20 cellular contexts compared by ENCODE assay signal in genomic region chrX:100905620-100906019, GRCh38. TPM values are rescaled to one million over a fixed set of nuclear protein-coding genes. Genes with fewer than 3 reads are reported as not detected.
DNase-seq lines count a peak whose midpoint lies in the region; ATAC-seq, FAIRE-seq and TF ChIP-seq lines count a peak whose summit lies in the region.
"Had no signal": no experiment of that assay in that cellular context is flagged by ENCODE, and none has a peak within 500 bp of the region (broad histone marks: within the 10 kb centered on the region; RNA-seq: fewer than 3 reads in every experiment).

No MANE protein-coding gene starts in this region.

- no peaks in the 10 kb centered on the region for H3K36me3 ChIP-seq in lower lobe of right lung
- H3K36me3 ChIP-seq: HAP-1 had no signal

- H3K27ac ChIP-seq in lower lobe of right lung: no peak overlapping the region
- H3K27ac ChIP-seq: C4-2B, GM23248, KMS-11 had no signal

- H3K27me3 ChIP-seq in lower lobe of right lung (ENCODE audit: low read depth): no peaks in the 10 kb centered on the region

- intact Hi-C loops in activated B cell treated with CpG ODN at 0.5 μM for 24 hours (cut with micrococcal nuclease): no loop called here
- intact Hi-C loops in lower lobe of right lung (cut with DNase I): no loop called here

- H3K4me3 Mint-ChIP-seq in activated B cell treated with CpG ODN at 0.5 μM for 24 hours (no peak overlapping the region), naive B cell (peak overlapping the region in 6 of 8 donors; percentile 4 to 66 (median 52))
- H3K4me3 Mint-ChIP-seq: CD4-positive, alpha-beta T cell had no signal

- H3K9me3 Mint-ChIP-seq in activated B cell treated with CpG ODN at 0.5 μM for 24 hours (no peaks in the 10 kb centered on the region), naive B cell (peaks cover 0 to 11% (median 8%) of the 10 kb centered on the region in 7 donors)
- H3K9me3 Mint-ChIP-seq: CD4-positive, alpha-beta T cell had no signal

- DNase-seq in GM18507 (ENCODE audit: extremely low spot score, insufficient read length, low read depth) (no peak), activated B cell treated with CpG ODN at 0.5 μM for 24 hours (no peak), naive B cell (no peak), SIG-M5 treated with dmso at 0.1 percent for 504 hours (lab: John Stamatoyannopoulos, UW; ENCODE audit: unreplicated experiment) (no peak), lower lobe of right lung (no peak), GM12891 (ENCODE audit: insufficient read length, low spot score) (no peak)
- DNase-seq: ACHN; Caco-2; CD4-positive, alpha-beta T cell; GM23248 had no signal

- FAIRE-seq in GM18507 (lab: Jason Lieb, UNC) (peak; percentile 48), GM12891 (lab: Jason Lieb, UNC) (no peak)
- FAIRE-seq: D721Med, G401.6 had no signal

- TF ChIP-seq CTCF in activated B cell treated with CpG ODN at 0.5 μM for 24 hours (IDR thresholded peaks at IDR 0.05) (no peak), lower lobe of right lung (IDR thresholded peaks at IDR 0.05) (no peak)

- no peak overlapping the region for H3K4me3 ChIP-seq in lower lobe of right lung
- H3K4me3 ChIP-seq: GM23248, HAP-1 had no signal

- POLR2A ChIA-PET in activated B cell treated with CpG ODN at 0.5 μM for 24 hours (lab: Charles Lee): no interaction called here

- ATAC-seq in HG03175 (IDR thresholded peaks at IDR 0.05; ENCODE audit: unreplicated experiment): peak; percentile 58
- ATAC-seq in activated B cell treated with CpG ODN at 0.5 μM for 24 hours (ENCODE audit: low read depth): no peak
- ATAC-seq in naive B cell (ENCODE audit: low read depth in 2 of 2): no peak
- ATAC-seq in GM19467 (IDR thresholded peaks at IDR 0.05; ENCODE audit: unreplicated experiment): no peak
- no peak for ATAC-seq in lower lobe of right lung

- H3K27me3 Mint-ChIP-seq in activated B cell treated with CpG ODN at 0.5 μM for 24 hours (no peaks in the 10 kb centered on the region), naive B cell (no peaks in the 10 kb centered on the region)
- H3K27me3 Mint-ChIP-seq: CD4-positive, alpha-beta T cell had no signal

- CTCF ChIA-PET in activated B cell treated with CpG ODN at 0.5 μM for 24 hours (lab: Charles Lee): no interaction called here

- H3K9me3 ChIP-seq in lower lobe of right lung: no peaks in the 10 kb centered on the region
- H3K9me3 ChIP-seq: HAP-1 had no signal

- no peaks in the 10 kb centered on the region for H3K4me1 ChIP-seq in lower lobe of right lung
- H3K4me1 ChIP-seq: Caco-2, HAP-1 had no signal

- H3K27ac Mint-ChIP-seq in activated B cell treated with CpG ODN at 0.5 μM for 24 hours (peak overlapping the region; percentile 30), naive B cell (peak overlapping the region in 2 of 6 donors; percentile 41 to 62)
- H3K27ac Mint-ChIP-seq: CD4-positive, alpha-beta T cell had no signal

- H3K4me1 Mint-ChIP-seq in activated B cell treated with CpG ODN at 0.5 μM for 24 hours (peaks cover 30% of the 10 kb centered on the region), naive B cell (peaks cover 8 to 27% (median 26%) of the 10 kb centered on the region in 3 donors)

- H3K36me3 Mint-ChIP-seq in activated B cell treated with CpG ODN at 0.5 μM for 24 hours (ENCODE audit: low read depth) (peaks cover 5% of the 10 kb centered on the region), naive B cell (no peaks in the 10 kb centered on the region)

- no peak for TF ChIP-seq POLR2A in GM12891 (IDR thresholded peaks at IDR 0.05; ENCODE audit: low read depth, low read length)

TF ChIP-seq in GM12891, 5 proteins besides CTCF, POLR2A, EP300 and RAD21:
- TF ChIP-seq POU2F2 (IDR thresholded peaks at IDR 0.05; ENCODE audit: low read depth, low read length) (no peak), POLR2AphosphoS5 (IDR thresholded peaks at IDR 0.05; ENCODE audit: low read depth, low read length) (no peak), SPI1 (IDR thresholded peaks at IDR 0.05; ENCODE audit: low read depth, low read length) (no peak), TAF1 (IDR thresholded peaks at IDR 0.05; ENCODE audit: low read depth, low read length) (no peak), PAX5 (IDR thresholded peaks at IDR 0.05; ENCODE audit: insufficient read depth, low read length, severe bottlenecking) (no peak)
TF ChIP-seq in GM12891: peak in this region for 0.

RNA-seq across cellular contexts. Expression of gene XKRX, which starts 23.1 kb away (rescaled TPM):
- total RNA-seq in activated B cell treated with CpG ODN at 0.5 μM for 24 hours (2.0 and 2.2 TPM in 2 replicates), lower lobe of right lung (8.1 TPM)
- polyA plus RNA-seq in naive B cell (ENCODE audit: low read depth in 6 of 6): 1 to 10 TPM; 1.5 to 2.8 (median 2.3) TPM
- polyA plus RNA-seq in GM12891 (2012; ENCODE audit: low read depth, missing spikeins): 0.14 TPM
- total RNA-seq: A172, GM23248 had no signal
- polyA plus RNA-seq: BJ, GM23248 had no signal

RNA-seq across cellular contexts. Expression of gene NOX1, which starts 31.5 kb away (rescaled TPM):
- total RNA-seq in activated B cell treated with CpG ODN at 0.5 μM for 24 hours (not detected in 2 replicates), lower lobe of right lung (not detected)
- not detected for polyA plus RNA-seq in naive B cell (ENCODE audit: low read depth in 6 of 6)
- not detected for polyA plus RNA-seq in GM12891 (2012; ENCODE audit: low read depth, missing spikeins)
- total RNA-seq: A172, GM23248, H4 had no signal
- polyA plus RNA-seq: BJ had no signal
